Comparison of ENCODE assay signal across 1 cellular context in the genomic region with DNA sequence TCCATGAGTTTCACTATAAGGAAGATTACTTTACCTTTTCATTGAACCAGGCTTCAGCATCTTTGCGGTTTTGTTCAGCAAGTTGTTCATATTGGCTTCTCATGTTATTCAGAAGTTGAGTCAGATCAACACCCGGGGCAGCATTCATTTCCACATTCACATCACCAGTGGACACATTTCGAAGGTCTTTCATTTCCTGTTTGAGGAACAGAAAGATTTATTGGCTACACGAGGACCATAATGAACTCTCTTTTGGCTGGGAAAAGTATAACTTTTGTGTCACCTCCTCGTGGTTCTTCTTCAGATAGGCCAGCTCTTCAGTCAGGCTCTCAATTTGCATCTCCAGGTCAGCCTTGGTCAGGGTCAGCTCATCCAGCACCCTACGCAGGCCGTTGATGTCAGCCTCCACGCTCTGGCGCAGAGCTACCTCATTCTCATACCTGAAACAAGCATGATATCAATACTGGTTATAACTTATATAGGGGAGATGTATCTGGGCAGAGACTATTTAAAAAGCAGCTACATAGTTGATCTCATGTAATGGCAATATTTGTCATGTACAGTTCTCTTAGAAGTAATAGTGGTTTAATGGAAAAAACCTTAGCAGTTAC.
TF ChIP-seq lines count a peak whose summit lies in the region.

No MANE protein-coding gene starts in this region.

TF ChIP-seq in GM12878, 131 proteins besides CTCF, POLR2A, EP300 and RAD21 (continued from another document):
- TF ChIP-seq, protein P1, sequence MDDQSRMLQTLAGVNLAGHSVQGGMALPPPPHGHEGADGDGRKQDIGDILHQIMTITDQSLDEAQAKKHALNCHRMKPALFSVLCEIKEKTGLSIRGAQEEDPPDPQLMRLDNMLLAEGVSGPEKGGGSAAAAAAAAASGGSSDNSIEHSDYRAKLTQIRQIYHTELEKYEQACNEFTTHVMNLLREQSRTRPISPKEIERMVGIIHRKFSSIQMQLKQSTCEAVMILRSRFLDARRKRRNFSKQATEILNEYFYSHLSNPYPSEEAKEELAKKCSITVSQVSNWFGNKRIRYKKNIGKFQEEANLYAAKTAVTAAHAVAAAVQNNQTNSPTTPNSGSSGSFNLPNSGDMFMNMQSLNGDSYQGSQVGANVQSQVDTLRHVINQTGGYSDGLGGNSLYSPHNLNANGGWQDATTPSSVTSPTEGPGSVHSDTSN (IDR thresholded peaks at IDR 0.05; ENCODE audit: insufficient replicate concordance, low read depth, low read length): no peak
- no peak for TF ChIP-seq ASH2L (IDR thresholded peaks at IDR 0.05; ENCODE audit: borderline replicate concordance, low read depth)
- no peak for TF ChIP-seq EZH2 (IDR thresholded peaks at IDR 0.05; ENCODE audit: borderline replicate concordance, control insufficient read depth, low read depth, low read length)
- TF ChIP-seq, protein P2, sequence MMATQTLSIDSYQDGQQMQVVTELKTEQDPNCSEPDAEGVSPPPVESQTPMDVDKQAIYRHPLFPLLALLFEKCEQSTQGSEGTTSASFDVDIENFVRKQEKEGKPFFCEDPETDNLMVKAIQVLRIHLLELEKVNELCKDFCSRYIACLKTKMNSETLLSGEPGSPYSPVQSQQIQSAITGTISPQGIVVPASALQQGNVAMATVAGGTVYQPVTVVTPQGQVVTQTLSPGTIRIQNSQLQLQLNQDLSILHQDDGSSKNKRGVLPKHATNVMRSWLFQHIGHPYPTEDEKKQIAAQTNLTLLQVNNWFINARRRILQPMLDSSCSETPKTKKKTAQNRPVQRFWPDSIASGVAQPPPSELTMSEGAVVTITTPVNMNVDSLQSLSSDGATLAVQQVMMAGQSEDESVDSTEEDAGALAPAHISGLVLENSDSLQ (IDR thresholded peaks at IDR 0.05): no peak
- TF ChIP-seq POLR2AphosphoS5 (IDR thresholded peaks at IDR 0.05; ENCODE audit: low read length): no peak
